In genomic region chr5:33480876-33481275, GRCh38 we compare ENCODE assay signal across 33 cellular contexts.
"Had no signal": no experiment of that assay in that cellular context is flagged by ENCODE, and none has a peak within 500 bp of the region (broad histone marks: within the 10 kb centered on the region; RNA-seq: fewer than 3 reads in every experiment).

No MANE protein-coding gene starts in this region.

- H3K27me3 ChIP-seq: adrenal gland, ascending aorta, body of pancreas, brain microvascular endothelial cell, breast epithelium, cardiac muscle cell had no signal

- H3K36me3 ChIP-seq: adrenal gland, brain microvascular endothelial cell, breast epithelium had no signal

- H3K4me1 ChIP-seq: adrenal gland, ascending aorta, breast epithelium had no signal

- ATAC-seq: activated naive CD4-positive, alpha-beta T cell treated with anti-CD3 and anti-CD28 coated beads, Interleukin-2, amount 50 U/mL, for 72 hours; activated naive CD8-positive, alpha-beta T cell treated with anti-CD3 and anti-CD28 coated beads, Interleukin-2, amount 50 U/mL, for 24 hours; activated T-cell treated with anti-CD3 and anti-CD28 coated beads, Interleukin-2, amount 50 U/mL, for 4 hours; activated T-cell treated with anti-CD3 and anti-CD28 coated beads, Interleukin-2, amount 50 U/mL, for 72 hours; activated T-helper 17 cell treated with anti-CD3 and anti-CD28 coated beads, Interleukin-2, amount 50 U/mL, for 72 hours; body of pancreas had no signal

- DNase-seq: activated effector memory CD4-positive, alpha-beta T cell treated with anti-CD3 and anti-CD28 coated beads, Interleukin-2, amount 50 U/mL, for 16 hours; activated effector memory CD4-positive, alpha-beta T cell treated with Interleukin-2 at 50 U/mL for 16 hours; activated gamma-delta T cell; activated gamma-delta T cell treated with Interleukin-2 at 50 U/mL for 16 hours; activated naive CD4-positive, alpha-beta T cell; activated naive CD4-positive, alpha-beta T cell treated with anti-CD3 and anti-CD28 coated beads for 36 hours; activated naive CD4-positive, alpha-beta T cell treated with anti-CD3 and anti-CD28 coated beads, Interleukin-2, amount 10 ng/mL, durations not matched to agents 7 days and 5 days; activated naive CD4-positive, alpha-beta T cell treated with anti-CD3 and anti-CD28 coated beads, Interleukin-2, amount 50 U/mL, for 16 hours; activated naive CD4-positive, alpha-beta T cell treated with Interleukin-2 at 50 U/mL for 16 hours; activated naive CD8-positive, alpha-beta T cell treated with anti-CD3 and anti-CD28 coated beads for 36 hours; activated naive CD8-positive, alpha-beta T cell treated with anti-CD3 and anti-CD28 coated beads, Interleukin-2, amount 10 ng/mL, durations not matched to agents 7 days and 5 days; activated naive CD8-positive, alpha-beta T cell treated with anti-CD3 and anti-CD28 coated beads, Interleukin-2, amount 50 U/mL, for 24 hours; activated T-cell treated with anti-CD3 and anti-CD28 coated beads, Interleukin-2, amount 50 U/mL, for 24 hours; activated T-cell treated with anti-CD3 and anti-CD28 coated beads, Interleukin-2, amount 50 U/mL, for 4 hours; activated T-cell treated with anti-CD3 and anti-CD28 coated beads, Interleukin-2, amount 50 U/mL, for 48 hours; activated T-cell treated with anti-CD3 and anti-CD28 coated beads, Interleukin-2, amount 50 U/mL, for 72 hours; adrenal gland; amniotic stem cell; amygdala; anterior cingulate cortex; aorta; body of pancreas; brain microvascular endothelial cell; caudate nucleus; central memory CD4-positive, alpha-beta T cell; cerebellar nuclear complex had no signal

- H3K4me3 ChIP-seq: adrenal gland, ascending aorta, body of pancreas, breast epithelium, cardiac muscle cell had no signal

- FAIRE-seq: astrocyte, bronchial epithelial cell had no signal

- H3K27ac ChIP-seq: adrenal gland, ascending aorta, body of pancreas, brain microvascular endothelial cell, breast epithelium, cardiac muscle cell had no signal

- H3K9me3 ChIP-seq: adrenal gland, ascending aorta, body of pancreas, breast epithelium had no signal
